ENCODE assay signal across 31 cellular contexts in genomic region chrX:13275031-13275430, GRCh38. TPM values are rescaled to one million over a fixed set of nuclear protein-coding genes. Genes with fewer than 3 reads are reported as not detected.
DNase-seq lines count a peak whose midpoint lies in the region; ATAC-seq, FAIRE-seq and TF ChIP-seq lines count a peak whose summit lies in the region.
"Had no signal": no experiment of that assay in that cellular context is flagged by ENCODE, and none has a peak within 500 bp of the region (broad histone marks: within the 10 kb centered on the region; RNA-seq: fewer than 3 reads in every experiment).

No MANE protein-coding gene starts in this region.

- H4K5ac ChIP-seq in IMR-90 (ENCODE audit: low read depth, low read length) = no peak overlapping the region; the same call in 1 of the 2 replicates

- no peak overlapping the region for H3K27ac ChIP-seq in IMR-90 (ENCODE audit: insufficient read depth, low read length)
- no peak overlapping the region for H3K27ac ChIP-seq in K562 (ENCODE audit: extremely low read depth, low read depth, low read length)
- no peak overlapping the region for H3K27ac ChIP-seq in suprapubic skin
- no peak overlapping the region for H3K27ac ChIP-seq in mesenchymal stem cell (ENCODE audit: low read length, poor library complexity, severe bottlenecking)
- H3K27ac ChIP-seq in pancreas = no peak overlapping the region
- H3K27ac ChIP-seq: BLaER1 had no signal

- H3K36me3 ChIP-seq in IMR-90 (ENCODE audit: control insufficient read depth, insufficient read depth, low read length) = no peaks in the 10 kb centered on the region
- H3K36me3 ChIP-seq in K562 (ENCODE audit: control insufficient read depth, insufficient read depth, low read length) = no peaks in the 10 kb centered on the region
- no peaks in the 10 kb centered on the region for H3K36me3 ChIP-seq in suprapubic skin
- H3K36me3 ChIP-seq in mesenchymal stem cell (ENCODE audit: control insufficient read depth in 1 of 2, insufficient read depth in 2 of 2, low read depth in 1 of 2, low read length in 2 of 2) = no peaks in the 10 kb centered on the region
- H3K36me3 ChIP-seq in pancreas = no peaks in the 10 kb centered on the region
- H3K36me3 ChIP-seq: BE2C, BLaER1 had no signal

- no peak overlapping the region for H2AFZ ChIP-seq in IMR-90 (replicated peaks; ENCODE audit: low read length, poor library complexity)
- peak overlapping the region; percentile 14; the same call in 1 of the 2 replicates for H2AFZ ChIP-seq in K562 (ENCODE audit: low read depth, low read length)
- no peak overlapping the region for H2AFZ ChIP-seq in mesenchymal stem cell (ENCODE audit: low read depth, low read length)

- H3K27me3 ChIP-seq in IMR-90 (ENCODE audit: control insufficient read depth, insufficient read depth, low read length) (no peaks in the 10 kb centered on the region), K562 (ENCODE audit: control insufficient read depth in 2 of 2, insufficient read depth in 2 of 2, low read length in 2 of 2) (no peaks in the 10 kb centered on the region), suprapubic skin (no peaks in the 10 kb centered on the region), mesenchymal stem cell (ENCODE audit: control insufficient read depth in 1 of 2, insufficient read depth in 1 of 2, low read length in 2 of 2) (peaks cover 0 to 12% of the 10 kb centered on the region in 2 experiments), pancreas (no peaks in the 10 kb centered on the region)
- H3K27me3 ChIP-seq: BE2C had no signal

- H3K18ac ChIP-seq in IMR-90 (ENCODE audit: low read depth, low read length) (peak overlapping the region; percentile 27; the same call in 1 of the 2 replicates), mesenchymal stem cell (ENCODE audit: low read depth in 1 of 2, low read length in 2 of 2) (no peak overlapping the region)

- H3K4me3 ChIP-seq in IMR-90 (ENCODE audit: insufficient read depth, low read depth, low read length) = no peak overlapping the region
- no peak overlapping the region for H3K4me3 ChIP-seq in K562
- H3K4me3 ChIP-seq in suprapubic skin = no peak overlapping the region
- H3K4me3 ChIP-seq in mesenchymal stem cell (ENCODE audit: insufficient read depth in 1 of 2, low read depth in 1 of 2, low read length in 2 of 2) = no peak overlapping the region
- no peak overlapping the region for H3K4me3 ChIP-seq in pancreas
- H3K4me3 ChIP-seq: BLaER1, GM12878 had no signal

- H3K27me3 Mint-ChIP-seq in activated CD8-positive, alpha-beta T cell treated with anti-CD3 and anti-CD28 coated beads, Interleukin-2, amount 10 ng/mL, durations not matched to agents 7 days and 5 days (ENCODE audit: low read depth) = no peaks in the 10 kb centered on the region
- H3K27me3 Mint-ChIP-seq: CD4-positive, alpha-beta memory T cell; CD4-positive, CD25-positive, alpha-beta regulatory T cell had no signal

- BruUV-seq in IMR-90 (replicated peaks; lab: Mats Ljungman, UMichigan) = no TSS peak
- BruUV-seq in K562 (replicated peaks; lab: Mats Ljungman, UMichigan) = no TSS peak

- WGBS in IMR-90 (ENCODE audit: extremely low coverage in 2 of 2, insufficient read length in 1 of 2), 2 experiments = no CpG with 5 or more reads among the region's 1 CpG
- WGBS in K562 (ENCODE audit: insufficient coverage, low coverage, missing lambda C conversion rate) = 73% methylated on average over 1 of the region's 1 CpG
- 74% methylated on average over 1 of the region's 1 CpG for WGBS in suprapubic skin
- WGBS in mesenchymal stem cell = no CpG with 5 or more reads among the region's 1 CpG
- 79 to 98% methylated on average over 1 of the region's 1 CpG for WGBS in pancreas, 2 donors

- H2BK120ac ChIP-seq in IMR-90 (ENCODE audit: low read depth, low read length) (no peak overlapping the region), mesenchymal stem cell (ENCODE audit: low read depth, low read length) (no peak overlapping the region)

- H2BK12ac ChIP-seq in mesenchymal stem cell (ENCODE audit: low read length in 2 of 2) = no peak overlapping the region

- H4K8ac ChIP-seq in IMR-90 (ENCODE audit: low read depth in 2 of 2, low read length in 2 of 2) = no peak overlapping the region
- no peak overlapping the region for H4K8ac ChIP-seq in mesenchymal stem cell (ENCODE audit: low read length)

- H3K4me1 ChIP-seq in IMR-90 (ENCODE audit: control insufficient read depth, insufficient read depth, low read length) (peaks cover 3% of the 10 kb centered on the region), K562 (replicated peaks in 1 of 2; ENCODE audit: control insufficient read depth in 2 of 2, insufficient read depth in 2 of 2, low read length in 2 of 2) (peaks cover 0 to 4% of the 10 kb centered on the region in 2 experiments; a peak in 3 of 5 replicates), suprapubic skin (no peaks in the 10 kb centered on the region), mesenchymal stem cell (ENCODE audit: control insufficient read depth, insufficient read depth, low read depth, low read length) (no peaks in the 10 kb centered on the region), pancreas (no peaks in the 10 kb centered on the region)
- H3K4me1 ChIP-seq: BE2C, BLaER1 had no signal

- no peak for TF ChIP-seq CTCF in IMR-90 (conservative IDR thresholded peaks at IDR 0.05; ENCODE audit: low read depth, low read length)
- no peak for TF ChIP-seq CTCF in K562 (IDR thresholded peaks at IDR 0.05 in 2 of 3, conservative IDR thresholded peaks at IDR 0.05 in 1 of 3; ENCODE audit: insufficient read depth in 2 of 3, low read depth in 1 of 3, low read length in 3 of 3)
- TF ChIP-seq CTCF in suprapubic skin (IDR thresholded peaks at IDR 0.05) = no peak
- TF ChIP-seq CTCF in pancreas (IDR thresholded peaks at IDR 0.05) = no peak

- H3K4me2 ChIP-seq in IMR-90 (ENCODE audit: low read depth, low read length) = no peak overlapping the region
- no peak overlapping the region for H3K4me2 ChIP-seq in K562 (ENCODE audit: insufficient read depth, low read length)
- no peak overlapping the region for H3K4me2 ChIP-seq in mesenchymal stem cell (ENCODE audit: low read length, poor library complexity, severe bottlenecking)
- H3K4me2 ChIP-seq: BLaER1 had no signal

- TF ChIP-seq EP300 in K562 (IDR thresholded peaks at IDR 0.05; ENCODE audit: low read length) (no peak), suprapubic skin (IDR thresholded peaks at IDR 0.05) (no peak)

- no peak overlapping the region for H3K27ac Mint-ChIP-seq in activated CD8-positive, alpha-beta T cell treated with anti-CD3 and anti-CD28 coated beads, Interleukin-2, amount 10 ng/mL, durations not matched to agents 7 days and 5 days
- H3K27ac Mint-ChIP-seq: CD14-positive monocyte; CD4-positive, alpha-beta memory T cell; CD4-positive, CD25-positive, alpha-beta regulatory T cell; CD8-positive, alpha-beta memory T cell had no signal

- intact Hi-C loops in IMR-90 (cut with micrococcal nuclease) (no loop called here), K562 (cut with micrococcal nuclease) (no loop called here), pancreas (cut with DNase I) (no loop called here)

- H4K91ac ChIP-seq in IMR-90 (ENCODE audit: insufficient read depth, low read depth, low read length) (no peak overlapping the region), mesenchymal stem cell (ENCODE audit: low read length) (no peak overlapping the region)

- H3K4ac ChIP-seq in IMR-90 (ENCODE audit: low read depth, low read length) = no peak overlapping the region
- H3K4ac ChIP-seq in mesenchymal stem cell (ENCODE audit: low read depth in 1 of 2, low read length in 2 of 2) = no peak overlapping the region

- DNase-seq in IMR-90 (no peak), K562 (ENCODE audit: extremely low read depth in 1 of 4, low spot score in 3 of 4) (no peak), suprapubic skin (ENCODE audit: low spot score in 2 of 2) (no peak), mesenchymal stem cell (no peak), pancreas (no peak)
- DNase-seq in activated CD8-positive, alpha-beta T cell treated with anti-CD3 and anti-CD28 coated beads, Interleukin-2, amount 10 ng/mL, durations not matched to agents 7 days and 5 days = no peak
- DNase-seq: 8988T; ACHN; BE2C; C1 segment of cervical spinal cord; CD4-positive, alpha-beta memory T cell; CD4-positive, CD25-positive, alpha-beta regulatory T cell; CD8-positive, alpha-beta memory T cell; COR-L47; DMS 273 treated with DMSO at 0.1 percent for 48 hours; DMS153; DMS53; DMS79; DND-41; EL; GDM1 had no signal

- FAIRE-seq in K562 (lab: Jason Lieb, UNC) = no peak
- peak; percentile 5 for FAIRE-seq in islet of Langerhans (lab: Jason Lieb, UNC)
- FAIRE-seq in pancreas (lab: Jason Lieb, UNC) = no peak
- FAIRE-seq: A204.1, GM12878, GM18507 had no signal

- H2BK5ac ChIP-seq in IMR-90 (ENCODE audit: low read depth, low read length, poor library complexity, severe bottlenecking) = no peak overlapping the region
- H2BK5ac ChIP-seq in mesenchymal stem cell (ENCODE audit: low read depth, low read length, poor library complexity, severe bottlenecking) = no peak overlapping the region

- H3K9me3 ChIP-seq in IMR-90 (ENCODE audit: control insufficient read depth, insufficient read depth, low read length) = no peaks in the 10 kb centered on the region
- H3K9me3 ChIP-seq in K562 (replicated peaks; ENCODE audit: control insufficient read depth, insufficient read depth, low read depth, low read length) = no peaks in the 10 kb centered on the region
- H3K9me3 ChIP-seq in suprapubic skin = no peaks in the 10 kb centered on the region
- no peaks in the 10 kb centered on the region for H3K9me3 ChIP-seq in mesenchymal stem cell (ENCODE audit: control insufficient read depth, low read length)
- no peaks in the 10 kb centered on the region for H3K9me3 ChIP-seq in pancreas
- H3K9me3 ChIP-seq: BE2C, BLaER1 had no signal

- no peak overlapping the region for H3K14ac ChIP-seq in IMR-90 (replicated peaks; ENCODE audit: low read depth, low read length)
- H3K14ac ChIP-seq in mesenchymal stem cell (ENCODE audit: low read length in 2 of 2) = no peak overlapping the region

- POLR2A ChIA-PET in IMR-90 (lab: Charles Lee; ENCODE audit: unreplicated experiment) (no interaction called here), K562 (lab: Yijun Ruan, JAX) (interaction anchor here (0.9 to 1.7 kb wide), 2 partner anchors 11 to 296 kb away, joined by 3 to 6 read pairs; no protein-coding TSS in a partner anchor)
- POLR2A ChIA-PET in activated CD8-positive, alpha-beta T cell treated with anti-CD3 and anti-CD28 coated beads, Interleukin-2, amount 10 ng/mL, durations not matched to agents 7 days and 5 days (lab: Charles Lee) = no interaction called here

- TF ChIP-seq POLR2A in IMR-90 (IDR thresholded peaks at IDR 0.05; ENCODE audit: low read depth, low read length) (no peak), K562 (conservative IDR thresholded peaks at IDR 0.05) (no peak), suprapubic skin (IDR thresholded peaks at IDR 0.05) (no peak)

- no peaks in the 10 kb centered on the region for H3K79me2 ChIP-seq in K562 (ENCODE audit: control insufficient read depth, insufficient read depth, low read length)

- H2AK9ac ChIP-seq in IMR-90 (replicated peaks; ENCODE audit: low read depth, low read length, poor library complexity) = no peak overlapping the region

- no peak overlapping the region for H3K9ac ChIP-seq in IMR-90 (ENCODE audit: low read depth, low read length)
- H3K9ac ChIP-seq in K562 (ENCODE audit: insufficient read depth in 1 of 2, low read depth in 2 of 2, low read length in 2 of 2) = no peak overlapping the region
- H3K9ac ChIP-seq in mesenchymal stem cell (ENCODE audit: low read length) = no peak overlapping the region
- H3K9ac ChIP-seq: BLaER1 had no signal

- H3K4me1 Mint-ChIP-seq in activated CD8-positive, alpha-beta T cell treated with anti-CD3 and anti-CD28 coated beads, Interleukin-2, amount 10 ng/mL, durations not matched to agents 7 days and 5 days (ENCODE audit: low read depth) = no peaks in the 10 kb centered on the region
- H3K4me1 Mint-ChIP-seq: CD4-positive, alpha-beta memory T cell; CD8-positive, alpha-beta memory T cell had no signal

- H4K20me1 ChIP-seq in IMR-90 (ENCODE audit: insufficient read depth, low read length) = no peaks in the 10 kb centered on the region
- H4K20me1 ChIP-seq in K562 (replicated peaks; ENCODE audit: control insufficient read depth, insufficient read depth, low read length) = no peaks in the 10 kb centered on the region
- H4K20me1 ChIP-seq: BLaER1 had no signal

- TF ChIP-seq RAD21 in IMR-90 (IDR thresholded peaks at IDR 0.05; ENCODE audit: low read length) (no peak), K562 (CRISPR knock-in tag; conservative IDR thresholded peaks at IDR 0.05 in 1 of 2, IDR thresholded peaks at IDR 0.05 in 1 of 2) (no peak)

- H2BK15ac ChIP-seq in IMR-90 (ENCODE audit: low read depth, low read length) (no peak overlapping the region), mesenchymal stem cell (ENCODE audit: low read depth, poor library complexity, severe bottlenecking) (no peak overlapping the region)

- no peaks in the 10 kb centered on the region for H3K79me1 ChIP-seq in IMR-90 (ENCODE audit: low read depth in 1 of 2, low read length in 2 of 2)
- no peaks in the 10 kb centered on the region for H3K79me1 ChIP-seq in mesenchymal stem cell (replicated peaks; ENCODE audit: low read length, poor library complexity, severe bottlenecking)

- no peak overlapping the region for H3K4me3 Mint-ChIP-seq in activated CD8-positive, alpha-beta T cell treated with anti-CD3 and anti-CD28 coated beads, Interleukin-2, amount 10 ng/mL, durations not matched to agents 7 days and 5 days
- H3K4me3 Mint-ChIP-seq: CD14-positive monocyte; CD4-positive, alpha-beta memory T cell; CD8-positive, alpha-beta memory T cell had no signal

- H2AK5ac ChIP-seq in IMR-90 (ENCODE audit: low read depth, low read length) = no peak overlapping the region
- no peak overlapping the region for H2AK5ac ChIP-seq in mesenchymal stem cell (ENCODE audit: low read length, severe bottlenecking)

- H3K36me3 Mint-ChIP-seq in activated CD8-positive, alpha-beta T cell treated with anti-CD3 and anti-CD28 coated beads, Interleukin-2, amount 10 ng/mL, durations not matched to agents 7 days and 5 days (ENCODE audit: low read depth) = no peaks in the 10 kb centered on the region
- H3K36me3 Mint-ChIP-seq: CD14-positive monocyte; CD4-positive, alpha-beta memory T cell; CD4-positive, CD25-positive, alpha-beta regulatory T cell; CD8-positive, alpha-beta memory T cell had no signal

- H2BK20ac ChIP-seq in IMR-90 (ENCODE audit: low read depth, low read length) = no peak overlapping the region

- H3K23ac ChIP-seq in IMR-90 (ENCODE audit: low read depth, low read length) (no peak overlapping the region), mesenchymal stem cell (ENCODE audit: low read length in 2 of 2) (no peak overlapping the region)

- H3K56ac ChIP-seq in IMR-90 (ENCODE audit: extremely low read depth, insufficient read depth, low read length) = no peak overlapping the region

- in situ Hi-C loops in IMR-90 (cut with MboI; ENCODE audit: low sequenced_read_pairs) (no loop called here), K562 (cut with MboI) (no loop called here)

- dilution Hi-C loops in IMR-90 (cut with HindIII; ENCODE audit: low sequenced_read_pairs, unreplicated experiment) = no loop called here

- H3K9me1 ChIP-seq in IMR-90 (ENCODE audit: insufficient read depth, low read length) (no peaks in the 10 kb centered on the region), K562 (ENCODE audit: control insufficient read depth, insufficient read depth, low read length) (no peaks in the 10 kb centered on the region)

- ATAC-seq in IMR-90 (ENCODE audit: low read depth) (no peak), K562 (no peak), pancreas (no peak)
- no peak for ATAC-seq in activated CD8-positive, alpha-beta T cell treated with anti-CD3 and anti-CD28 coated beads, Interleukin-2, amount 10 ng/mL, durations not matched to agents 7 days and 5 days
- ATAC-seq: GM12878 had no signal

- H3K9me3 Mint-ChIP-seq in activated CD8-positive, alpha-beta T cell treated with anti-CD3 and anti-CD28 coated beads, Interleukin-2, amount 10 ng/mL, durations not matched to agents 7 days and 5 days (ENCODE audit: insufficient read depth) = no peaks in the 10 kb centered on the region
- H3K9me3 Mint-ChIP-seq: CD14-positive monocyte; CD4-positive, CD25-positive, alpha-beta regulatory T cell; CD8-positive, alpha-beta memory T cell had no signal

- CTCF ChIA-PET in IMR-90 (lab: Yijun Ruan, JAX) = no interaction called here
- CTCF ChIA-PET in K562 (lab: Yijun Ruan, JAX; ENCODE audit: low intra/inter-chr PET ratio) = no interaction called here
- CTCF ChIA-PET in activated CD8-positive, alpha-beta T cell treated with anti-CD3 and anti-CD28 coated beads, Interleukin-2, amount 10 ng/mL, durations not matched to agents 7 days and 5 days (lab: Charles Lee) = no interaction called here

RNA-seq across cellular contexts. Expression of gene ATXN3L, which starts 44.8 kb away (rescaled TPM):
- total RNA-seq in IMR-90 (2012; rRNA removed) (not detected in 2 replicates), K562 (2014; rRNA removed) (not detected in 2 replicates), K562 (2014; rRNA removed; fragmentation: Illumina TruSeq; extraction: Trizol) (not detected in 2 replicates), K562 (2015; rRNA removed; fragmentation: Illumina TruSeq; extraction: Trizol) (not detected in 2 replicates), K562 (2021) (not detected in 2 replicates), suprapubic skin (not detected), pancreas (not detected)
- polyA plus RNA-seq in IMR-90 (2012; rRNA removed) (not detected in 2 replicates), K562 (2011; rRNA removed) (not detected in 2 replicates), K562 (2014; fragmentation: Illumina TruSeq; extraction: Trizol) (not detected in 2 replicates), K562 (2014; fragmentation: Nextera tagmentation; extraction: Ambion mirVana) (under 1 TPM; 0.04 to 0.31 TPM), K562 (2014; rRNA removed) (not detected in 2 replicates), pancreas (not detected)
- polyA plus RNA-seq in IMR-90 (2012; cell fraction: cytosol; rRNA removed) = not detected in 2 replicates
- polyA plus RNA-seq in IMR-90 (2012; cell fraction: nucleus; rRNA removed; ENCODE audit: low replicate concordance) = not detected in 2 replicates
- total RNA-seq in K562 (2011; cell fraction: chromatin; rRNA removed; ENCODE audit: low replicate concordance) = 0.21 and 0.67 TPM in 2 replicates
- not detected in 2 replicates for total RNA-seq in K562 (2011; cell fraction: nucleolus; rRNA removed)
- total RNA-seq in K562 (2011; cell fraction: nucleoplasm; rRNA removed) = not detected in 2 replicates
- not detected in 2 replicates for polyA plus RNA-seq in K562 (2011; cell fraction: cytosol; rRNA removed)
- polyA plus RNA-seq in K562 (2011; cell fraction: nucleus; rRNA removed) = not detected in 2 replicates
- 1.9 and 5.9 TPM in 2 replicates for polyA plus RNA-seq in K562 (2012)
- polyA minus RNA-seq in K562 (2011; rRNA and poly(A)+ RNA removed) = not detected in 2 replicates
- polyA minus RNA-seq in K562 (2011; cell fraction: cytosol; rRNA and poly(A)+ RNA removed) = not detected in 2 replicates
- polyA minus RNA-seq in K562 (2011; cell fraction: nucleus; rRNA and poly(A)+ RNA removed) = 0.27 and 0.33 TPM in 2 replicates
- not detected for polyA plus RNA-seq in mesenchymal stem cell (2013, experiment 1 of 2)
- not detected for polyA plus RNA-seq in mesenchymal stem cell (2013, experiment 2 of 2)
- not detected for total RNA-seq in activated CD8-positive, alpha-beta T cell treated with anti-CD3 and anti-CD28 coated beads, Interleukin-2, amount 10 ng/mL, durations not matched to agents 7 days and 5 days
- total RNA-seq: A673; CD4-positive, alpha-beta memory T cell; CD4-positive, CD25-positive, alpha-beta regulatory T cell; CD8-positive, alpha-beta memory T cell; Daoy; G401; GM12878 had no signal
- polyA plus RNA-seq: AG04450; CD14-positive monocyte; CD4-positive, alpha-beta memory T cell; CD4-positive, CD25-positive, alpha-beta regulatory T cell; CD8-positive, alpha-beta memory T cell; GM12878 had no signal
